ENCODE assay signal across 27 cellular contexts in the genomic region with DNA sequence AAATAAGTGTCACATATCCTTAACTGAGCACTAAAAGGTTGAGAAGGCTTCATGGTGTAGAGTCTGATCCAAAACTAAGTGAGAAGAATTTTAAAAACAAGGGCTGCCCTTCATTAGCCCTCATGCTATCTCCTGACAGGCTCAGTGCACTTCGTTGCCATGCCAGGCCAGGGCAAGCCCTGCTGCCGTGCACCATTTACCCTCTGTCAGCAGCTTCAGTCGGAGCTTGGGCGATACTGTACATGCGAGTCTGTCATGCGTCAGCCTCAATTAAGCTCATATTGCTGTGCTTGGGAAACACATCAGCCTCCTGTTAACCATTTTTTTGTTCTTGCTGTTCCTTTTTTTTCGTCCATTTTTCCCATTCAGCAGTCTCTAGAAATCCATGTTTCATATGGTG.
"Had no signal": no experiment of that assay in that cellular context is flagged by ENCODE, and none has a peak within 500 bp of the region (broad histone marks: within the 10 kb centered on the region; RNA-seq: fewer than 3 reads in every experiment).

No MANE protein-coding gene starts in this region.

- H3K9me3 ChIP-seq: mucosa of descending colon, neutrophil, stomach had no signal

- H3K27ac ChIP-seq: ascending aorta, gastroesophageal sphincter, left lung, neutrophil, stomach, tibial artery, upper lobe of right lung, VCaP had no signal

- H3K27me3 ChIP-seq: ascending aorta, gastroesophageal sphincter, left lung, neutrophil, stomach, tibial artery, upper lobe of right lung had no signal

- H3K4me3 ChIP-seq: ascending aorta, gastroesophageal sphincter, left lung, mucosa of descending colon, smooth muscle cell, stomach, tibial artery, upper lobe of right lung had no signal

- H3K36me3 ChIP-seq: gastroesophageal sphincter, left lung, neutrophil, stomach, tibial artery, upper lobe of right lung had no signal

- DNase-seq: activated CD4-positive, alpha-beta memory T cell treated with anti-CD3 and anti-CD28 coated beads for 36 hours; activated CD4-positive, alpha-beta T cell treated with anti-CD3 and anti-CD28 coated beads, Interleukin-2, amount 10 ng/mL, durations not matched to agents 24 days and 14 days; activated CD8-positive, alpha-beta memory T cell treated with anti-CD3 and anti-CD28 coated beads, Interleukin-2, amount 50 U/mL, for 4 hours; activated effector memory CD4-positive, alpha-beta T cell treated with anti-CD3 and anti-CD28 coated beads, Interleukin-2, amount 50 U/mL, for 16 hours; activated naive CD4-positive, alpha-beta T cell treated with anti-CD3 and anti-CD28 coated beads, Interleukin-2, amount 10 ng/mL, durations not matched to agents 7 days and 5 days; activated naive CD8-positive, alpha-beta T cell treated with anti-CD3 and anti-CD28 coated beads, Interleukin-2, amount 10 ng/mL, durations not matched to agents 7 days and 5 days; activated T-cell treated with anti-CD3 and anti-CD28 coated beads, Interleukin-2, amount 50 U/mL, for 1 hour; caudate nucleus; hypothalamus; immature natural killer cell; kidney glomerular epithelial cell; left lung; mucosa of descending colon; nephron progenitor cell; stimulated activated CD4-positive, alpha-beta T cell treated with anti-CD3 and anti-CD28 coated beads, Interleukin-1b, Interleukin-23, amount 100 ng/mL, for 48 hours; stimulated activated CD4-positive, alpha-beta T cell treated with anti-CD3 and anti-CD28 coated beads, Interleukin-4, amount 100 ng/mL, for 4 hours; stimulated activated CD8-positive, alpha-beta memory T cell treated with anti-CD3 and anti-CD28 coated beads, Interleukin-4, amount 100 ng/mL, for 48 hours; stomach; T-helper 9 cell; tibial artery; upper lobe of right lung had no signal

- ATAC-seq: gastroesophageal sphincter; mucosa of descending colon; stimulated activated memory B cell treated with anti-CD40 and anti-IgM and Interleukin-4, amounts not matched to agents 10 μg/mL and 1 μg/mL and 100 μg/mL, for 72 hours had no signal

- H3K4me1 ChIP-seq: ascending aorta, gastroesophageal sphincter, left lung, stomach, tibial artery, upper lobe of right lung had no signal
